8 cellular contexts compared by ENCODE assay signal in genomic region chr5:80185535-80185934, GRCh38.
DNase-seq lines count a peak whose midpoint lies in the region; ATAC-seq, FAIRE-seq and TF ChIP-seq lines count a peak whose summit lies in the region.
"Not testable (repeated sequence)": the region's sequence is repeated elsewhere in the genome, so short reads cannot be mapped to it uniquely, and the experiment has no call there.

No MANE protein-coding gene starts in this region.

- not testable (repeated sequence) for H3K27me3 Mint-ChIP-seq in CD4-positive, alpha-beta memory T cell; T-helper 17 cell; activated T-cell treated with anti-CD3 and anti-CD28 coated beads, Interleukin-2, amount 50 U/mL, for 4 hours (ENCODE audit: low read depth); astrocyte (ENCODE audit: low read depth, unreplicated experiment); natural killer cell treated with Interleukin-12 subunit alpha and Interleukin-12 subunit beta and Interleukin-15 and Interleukin-18, amount 100 ng/mL, for 72 hours

- H3K36me3 Mint-ChIP-seq in CD4-positive, alpha-beta memory T cell = peaks cover 20 to 25% of the 10 kb centered on the region in 2 donors
- not testable (repeated sequence) for H3K36me3 Mint-ChIP-seq in T-helper 17 cell (ENCODE audit: low read depth); activated T-cell treated with anti-CD3 and anti-CD28 coated beads, Interleukin-2, amount 50 U/mL, for 4 hours (ENCODE audit: insufficient read depth); astrocyte (ENCODE audit: low read depth, unreplicated experiment); natural killer cell treated with Interleukin-12 subunit alpha and Interleukin-12 subunit beta and Interleukin-15 and Interleukin-18, amount 100 ng/mL, for 72 hours

- TF ChIP-seq POLR2A in stomach (IDR thresholded peaks at IDR 0.05) = not testable (repeated sequence)

- peak overlapping the region; percentile 89 to 97 (median 95) for H3K27ac Mint-ChIP-seq in CD4-positive, alpha-beta memory T cell
- H3K27ac Mint-ChIP-seq in T-helper 17 cell (peak overlapping the region; percentile 98), astrocyte (ENCODE audit: unreplicated experiment) (peak overlapping the region; percentile 38)
- H3K27ac Mint-ChIP-seq in natural killer cell treated with Interleukin-12 subunit alpha and Interleukin-12 subunit beta and Interleukin-15 and Interleukin-18, amount 100 ng/mL, for 72 hours = peak overlapping the region; percentile 10 to 47

- H3K9me3 Mint-ChIP-seq in CD4-positive, alpha-beta memory T cell; activated T-cell treated with anti-CD3 and anti-CD28 coated beads, Interleukin-2, amount 50 U/mL, for 4 hours; astrocyte (ENCODE audit: unreplicated experiment); natural killer cell treated with Interleukin-12 subunit alpha and Interleukin-12 subunit beta and Interleukin-15 and Interleukin-18, amount 100 ng/mL, for 72 hours: not testable (repeated sequence)

- POLR2A ChIA-PET in CD4-positive, alpha-beta memory T cell (lab: Charles Lee; ENCODE audit: partially characterized antibody) = interaction anchor here (0.6 to 18.1 kb wide), 15 partner anchors 8 to 580 kb away, joined by 3 to 409 read pairs (median 7); partner anchors contain the start of gene SERINC5

- peaks cover 35% of the 10 kb centered on the region for H3K79me2 ChIP-seq in astrocyte (ENCODE audit: insufficient read depth, low read length)

- H3K4me1 ChIP-seq in CD4-positive, alpha-beta memory T cell (ENCODE audit: insufficient read depth, low read length) = peaks cover 98% of the 10 kb centered on the region
- H3K4me1 ChIP-seq in HUES6 (ENCODE audit: control insufficient read depth, insufficient read depth, low read length) (peaks cover 83% of the 10 kb centered on the region), stomach (peaks cover 48 to 86% (median 68%) of the 10 kb centered on the region in 4 donors)
- H3K4me1 ChIP-seq in astrocyte (ENCODE audit: insufficient read depth, low read length) = not testable (repeated sequence)

- FAIRE-seq in astrocyte (lab: Jason Lieb, UNC) = not testable (repeated sequence)

- not testable (repeated sequence) for H3K27me3 ChIP-seq in CD4-positive, alpha-beta memory T cell (ENCODE audit: insufficient read depth, low read length); HUES6 (ENCODE audit: control insufficient read depth, insufficient read depth, low read length); astrocyte (ENCODE audit: insufficient read depth, low read length); stomach

- 77 to 81% (median 79%) methylated on average over 8 to 9 of the region's 9 CpGs for WGBS in stomach, 5 donors

- peaks cover 42% of the 10 kb centered on the region for H4K20me1 ChIP-seq in astrocyte (ENCODE audit: insufficient read depth, low read length)

- intact Hi-C loops in CD4-positive, alpha-beta memory T cell (cut with micrococcal nuclease) = not testable (repeated sequence)
- intact Hi-C loops in stomach (cut with DNase I; ENCODE audit: low total_unique reads) = loop anchor here (10.0 kb wide), 1 partner anchor 69 kb away; the partner anchor contains the start of gene SERINC5

- peak overlapping the region in 7 of 8 donors; percentile 41 to 78 (median 67) for H3K4me3 Mint-ChIP-seq in CD4-positive, alpha-beta memory T cell
- peak overlapping the region; percentile 88 for H3K4me3 Mint-ChIP-seq in T-helper 17 cell
- H3K4me3 Mint-ChIP-seq in activated T-cell treated with anti-CD3 and anti-CD28 coated beads, Interleukin-2, amount 50 U/mL, for 4 hours = peak overlapping the region; percentile 45
- not testable (repeated sequence) for H3K4me3 Mint-ChIP-seq in astrocyte (ENCODE audit: unreplicated experiment); natural killer cell treated with Interleukin-12 subunit alpha and Interleukin-12 subunit beta and Interleukin-15 and Interleukin-18, amount 100 ng/mL, for 72 hours

- DNase-seq in CD4-positive, alpha-beta memory T cell; T-helper 17 cell; activated T-cell treated with anti-CD3 and anti-CD28 coated beads, Interleukin-2, amount 50 U/mL, for 4 hours; astrocyte (ENCODE audit: low read depth); natural killer cell treated with Interleukin-12 subunit alpha and Interleukin-12 subunit beta and Interleukin-15 and Interleukin-18, amount 100 ng/mL, for 72 hours (ENCODE audit: low spot score); stomach: not testable (repeated sequence)
- peak; percentile 61 for DNase-seq in iPS DF 19.7 (ENCODE audit: low read depth, low spot score)

- H3K4me3 ChIP-seq in CD4-positive, alpha-beta memory T cell (ENCODE audit: low read length in 2 of 2) = peak overlapping the region in 1 of 2 donors; percentile 5
- H3K4me3 ChIP-seq in HUES6 (ENCODE audit: low read depth, low read length) = peak overlapping the region; percentile 2; the same call in 1 of the 2 replicates
- not testable (repeated sequence) for H3K4me3 ChIP-seq in astrocyte (ENCODE audit: insufficient read depth, low read depth, low read length); stomach

- not testable (repeated sequence) for H2AFZ ChIP-seq in astrocyte (ENCODE audit: low read depth, low read length)

- CTCF ChIA-PET in CD4-positive, alpha-beta memory T cell (lab: Charles Lee; ENCODE audit: partially characterized antibody) = interaction anchor here (1.8 kb wide), 1 partner anchor 14 kb away, joined by 4 read pairs; no protein-coding TSS in a partner anchor

- peaks cover 75 to 97% (median 85%) of the 10 kb centered on the region in 4 donors for H3K4me1 Mint-ChIP-seq in CD4-positive, alpha-beta memory T cell
- H3K4me1 Mint-ChIP-seq in T-helper 17 cell = peaks cover 81% of the 10 kb centered on the region
- peaks cover 85% of the 10 kb centered on the region for H3K4me1 Mint-ChIP-seq in activated T-cell treated with anti-CD3 and anti-CD28 coated beads, Interleukin-2, amount 50 U/mL, for 4 hours (ENCODE audit: low read depth)
- H3K4me1 Mint-ChIP-seq in astrocyte (ENCODE audit: low read depth, unreplicated experiment) = peaks cover 33% of the 10 kb centered on the region
- H3K4me1 Mint-ChIP-seq in natural killer cell treated with Interleukin-12 subunit alpha and Interleukin-12 subunit beta and Interleukin-15 and Interleukin-18, amount 100 ng/mL, for 72 hours (ENCODE audit: low read depth in 2 of 2) = peaks cover 21 to 48% of the 10 kb centered on the region in 2 donors

- ATAC-seq in T-helper 17 cell; activated T-cell treated with anti-CD3 and anti-CD28 coated beads, Interleukin-2, amount 50 U/mL, for 4 hours; natural killer cell treated with Interleukin-12 subunit alpha and Interleukin-12 subunit beta and Interleukin-15 and Interleukin-18, amount 100 ng/mL, for 72 hours: not testable (repeated sequence)

- peak overlapping the region; percentile 60 for H3K27ac ChIP-seq in CD4-positive, alpha-beta memory T cell (ENCODE audit: low read depth, low read length)
- H3K27ac ChIP-seq in HUES6 (ENCODE audit: low read depth, low read length) (peak overlapping the region; percentile 98), stomach (peak overlapping the region; percentile 53 to 81 (median 79))
- H3K27ac ChIP-seq in astrocyte (ENCODE audit: low read depth, low read length) = not testable (repeated sequence)

- not testable (repeated sequence) for H3K36me3 ChIP-seq in CD4-positive, alpha-beta memory T cell (ENCODE audit: insufficient read depth, low read length); HUES6 (ENCODE audit: control insufficient read depth, insufficient read depth, low read length); astrocyte (ENCODE audit: insufficient read depth, low read length); stomach

- not testable (repeated sequence) for H3K4me2 ChIP-seq in astrocyte (ENCODE audit: low read length)

- H3K9ac ChIP-seq in HUES6 (ENCODE audit: low read length) = peak overlapping the region; percentile 94
- not testable (repeated sequence) for H3K9ac ChIP-seq in astrocyte (ENCODE audit: low read length)

- TF ChIP-seq CTCF in astrocyte (IDR thresholded peaks at IDR 0.05; ENCODE audit: insufficient read depth, low read depth, low read length); stomach (IDR thresholded peaks at IDR 0.05): not testable (repeated sequence)

- not testable (repeated sequence) for H3K9me3 ChIP-seq in CD4-positive, alpha-beta memory T cell (ENCODE audit: control insufficient read depth in 1 of 2, low read length in 2 of 2); HUES6 (ENCODE audit: control insufficient read depth, insufficient read depth, low read depth, low read length); T-helper 17 cell (ENCODE audit: control insufficient read depth, low read length, poor library complexity, severe bottlenecking); astrocyte (ENCODE audit: insufficient read depth, low read depth, low read length); stomach

- TF ChIP-seq EP300 in stomach (IDR thresholded peaks at IDR 0.05) = not testable (repeated sequence)

Comparison
In these comparisons a context has a peak if more than half of its experiments do, and no peak if none do; other contexts are left out.
1. H3K27ac Mint-ChIP-seq: peak in every context shown above with its lines; median percentile 98 in T-helper 17 cell; 95 in CD4-positive, alpha-beta memory T cell; 38 in astrocyte; 28 in natural killer cell treated with Interleukin-12 subunit alpha and Interleukin-12 subunit beta and Interleukin-15 and Interleukin-18, amount 100 ng/mL, for 72 hours.